In genomic region chr12:45227668-45228067, GRCh38 we compare ENCODE assay signal across 28 cellular contexts.
"Had no signal": no experiment of that assay in that cellular context is flagged by ENCODE, and none has a peak within 500 bp of the region (broad histone marks: within the 10 kb centered on the region; RNA-seq: fewer than 3 reads in every experiment).

No MANE protein-coding gene starts in this region.

- ATAC-seq: body of pancreas, gastrocnemius medialis, left lobe of liver, lower lobe of right lung, right cardiac atrium had no signal

- DNase-seq: activated CD4-positive, alpha-beta T cell treated with anti-CD3 and anti-CD28 coated beads for 4 hours; activated CD4-positive, alpha-beta T cell treated with anti-CD3 and anti-CD28 coated beads, Interleukin-2, amount 50 U/mL, for 4 hours; activated effector memory CD4-positive, alpha-beta T cell treated with anti-CD3 and anti-CD28 coated beads, Interleukin-2, amount 50 U/mL, for 16 hours; activated naive CD4-positive, alpha-beta T cell treated with anti-CD3 and anti-CD28 coated beads for 36 hours; activated naive CD8-positive, alpha-beta T cell treated with anti-CD3 and anti-CD28 coated beads for 36 hours; adrenal gland; aorta; body of pancreas; dorsolateral prefrontal cortex; effector memory CD4-positive, alpha-beta T cell; gastrocnemius medialis; head of caudate nucleus; hypothalamus; kidney glomerular epithelial cell; lower lobe of right lung; mesendoderm; natural killer cell; occipital lobe; right cardiac atrium; stimulated activated CD4-positive, alpha-beta T cell treated with anti-CD3 and anti-CD28 coated beads, Interleukin-15, amount 100 ng/mL, for 24 hours; stimulated activated CD4-positive, alpha-beta T cell treated with anti-CD3 and anti-CD28 coated beads, Interleukin-2, amount 100 ng/mL, for 24 hours; stimulated activated naive CD4-positive, alpha-beta T cell treated with Interleukin-2 at 50 U/mL for 16 hours had no signal

- H3K36me3 Mint-ChIP-seq: natural killer cell had no signal

- H3K9ac ChIP-seq: neural progenitor cell, parathyroid adenoma had no signal

- H3K4me3 ChIP-seq: adrenal gland, body of pancreas, coronary artery, dorsolateral prefrontal cortex, gastrocnemius medialis, lower lobe of right lung, neural progenitor cell, tibial nerve had no signal

- H3K27me3 ChIP-seq: adrenal gland, body of pancreas, dorsolateral prefrontal cortex, gastrocnemius medialis, neural progenitor cell, tibial nerve had no signal

- H3K27ac Mint-ChIP-seq: activated naive CD4-positive, alpha-beta T cell treated with anti-CD3 and anti-CD28 coated beads for 36 hours; activated naive CD8-positive, alpha-beta T cell treated with anti-CD3 and anti-CD28 coated beads for 36 hours; activated T-helper 1 cell treated with anti-CD3 and anti-CD28 coated beads, Interleukin-12 subunit alpha, Interleukin-12 subunit beta, Interleukin-2, Interleukin-4 antibody, amounts not matched to agents 30 ng/mL and 10 ng/mL and 1 ng/mL, durations not matched to agents 14 hours and 24 hours and 36 hours; neural progenitor cell had no signal

- H3K36me3 ChIP-seq: adrenal gland, gastrocnemius medialis, lower lobe of right lung, neural progenitor cell, tibial nerve had no signal

- H3K9me3 Mint-ChIP-seq: activated naive CD4-positive, alpha-beta T cell treated with anti-CD3 and anti-CD28 coated beads for 36 hours; activated naive CD8-positive, alpha-beta T cell treated with anti-CD3 and anti-CD28 coated beads for 36 hours; activated T-helper 1 cell treated with anti-CD3 and anti-CD28 coated beads, Interleukin-12 subunit alpha, Interleukin-12 subunit beta, Interleukin-2, Interleukin-4 antibody, amounts not matched to agents 30 ng/mL and 10 ng/mL and 1 ng/mL, durations not matched to agents 14 hours and 24 hours and 36 hours; natural killer cell had no signal

- H3K27me3 Mint-ChIP-seq: activated naive CD8-positive, alpha-beta T cell treated with anti-CD3 and anti-CD28 coated beads for 36 hours had no signal

- H3K9me3 ChIP-seq: adrenal gland, body of pancreas, gastrocnemius medialis, lower lobe of right lung, tibial nerve had no signal

- H3K4me2 ChIP-seq: neural progenitor cell had no signal

- H3K4me3 Mint-ChIP-seq: activated naive CD4-positive, alpha-beta T cell treated with anti-CD3 and anti-CD28 coated beads for 36 hours; activated naive CD8-positive, alpha-beta T cell treated with anti-CD3 and anti-CD28 coated beads for 36 hours; activated T-helper 1 cell treated with anti-CD3 and anti-CD28 coated beads, Interleukin-12 subunit alpha, Interleukin-12 subunit beta, Interleukin-2, Interleukin-4 antibody, amounts not matched to agents 30 ng/mL and 10 ng/mL and 1 ng/mL, durations not matched to agents 14 hours and 24 hours and 36 hours; natural killer cell; neural progenitor cell had no signal

- H2AFZ ChIP-seq: neural progenitor cell, parathyroid adenoma had no signal
